Comparison of ENCODE assay signal across 1 cellular context in genomic region chr12:50764116-50764860, GRCh38.
A peak's percentile ranks its signal among the peaks of the same experiment; 100 is the strongest.
TF ChIP-seq lines count a peak whose summit lies in the region.

No MANE protein-coding gene starts in this region.

TF ChIP-seq in HepG2, 621 proteins besides CTCF, POLR2A, EP300 and RAD21 (continued from another document and continues in another):
- TF ChIP-seq MATR3 (CRISPR knock-in tag; IDR thresholded peaks at IDR 0.05) (no peak), HNF4A (CRISPR knock-in tag; IDR thresholded peaks at IDR 0.05) (no peak), NFATC3 (CRISPR knock-in tag; IDR thresholded peaks at IDR 0.05) (no peak), POGZ (CRISPR knock-in tag; IDR thresholded peaks at IDR 0.05) (no peak; the same call in 1 of the 2 replicates), TOE1 (CRISPR knock-in tag; IDR thresholded peaks at IDR 0.05) (no peak), ZNF10 (CRISPR knock-in tag; IDR thresholded peaks at IDR 0.05; ENCODE audit: borderline replicate concordance, low read depth) (no peak), HOXA7 (CRISPR knock-in tag; IDR thresholded peaks at IDR 0.05) (no peak; the same call in 1 of the 2 replicates), DRAP1 (CRISPR knock-in tag; IDR thresholded peaks at IDR 0.05) (no peak), DMAP1 (CRISPR knock-in tag; IDR thresholded peaks at IDR 0.05) (peak; percentile 47), PBX2 (CRISPR knock-in tag; IDR thresholded peaks at IDR 0.05) (no peak), CSRNP2 (CRISPR knock-in tag; conservative IDR thresholded peaks at IDR 0.05; ENCODE audit: low read depth) (no peak), ZNF724P (CRISPR knock-in tag; IDR thresholded peaks at IDR 0.05; ENCODE audit: borderline replicate concordance) (no peak), HOXA5 (CRISPR knock-in tag; IDR thresholded peaks at IDR 0.05) (0 out of 2 replicates have a peak, but pooled peaks have one; percentile 58), CHD4 (IDR thresholded peaks at IDR 0.05; ENCODE audit: borderline replicate concordance, low read length) (no peak), BCLAF1 (IDR thresholded peaks at IDR 0.05) (no peak), ARID5B (CRISPR knock-in tag; IDR thresholded peaks at IDR 0.05) (no peak), NR0B2 (CRISPR knock-in tag; IDR thresholded peaks at IDR 0.05) (no peak), HOXA3 (CRISPR knock-in tag; IDR thresholded peaks at IDR 0.05) (peak; percentile 79), ETV6 (CRISPR knock-in tag; conservative IDR thresholded peaks at IDR 0.05) (no peak), EEA1 (CRISPR knock-in tag; IDR thresholded peaks at IDR 0.05; ENCODE audit: borderline replicate concordance) (no peak), KAT2B (IDR thresholded peaks at IDR 0.05; ENCODE audit: borderline replicate concordance, low read depth, low read length) (no peak), SRSF9 (IDR thresholded peaks at IDR 0.05; ENCODE audit: borderline replicate concordance, insufficient read depth, low read depth, low read length, poor library complexity, severe bottlenecking) (no peak), TBP (CRISPR knock-in tag; IDR thresholded peaks at IDR 0.05) (no peak), ZNF446 (CRISPR knock-in tag; IDR thresholded peaks at IDR 0.05) (0 out of 2 replicates have a peak, but pooled peaks have one; percentile 67), NRL (CRISPR knock-in tag; IDR thresholded peaks at IDR 0.05; ENCODE audit: borderline replicate concordance) (peak; percentile 43; the same call in 1 of the 2 replicates), PAWR (CRISPR knock-in tag; IDR thresholded peaks at IDR 0.05; ENCODE audit: borderline replicate concordance) (no peak), ESRRA (CRISPR knock-in tag; IDR thresholded peaks at IDR 0.05; ENCODE audit: low read depth) (no peak), SMAD3 (CRISPR knock-in tag; IDR thresholded peaks at IDR 0.05) (no peak), SRF (IDR thresholded peaks at IDR 0.05; ENCODE audit: low read depth, low read length) (no peak), ZNF607 (CRISPR knock-in tag; IDR thresholded peaks at IDR 0.05; ENCODE audit: borderline replicate concordance) (no peak; the same call in 1 of the 2 replicates), ZNF333 (CRISPR knock-in tag; IDR thresholded peaks at IDR 0.05; ENCODE audit: borderline replicate concordance) (no peak), ZNF432 (CRISPR knock-in tag; IDR thresholded peaks at IDR 0.05; ENCODE audit: borderline replicate concordance) (no peak), ZKSCAN1 (IDR thresholded peaks at IDR 0.05; ENCODE audit: low read length) (no peak), ZNF616 (CRISPR knock-in tag; IDR thresholded peaks at IDR 0.05; ENCODE audit: low read depth) (no peak), TAF1 (CRISPR knock-in tag; IDR thresholded peaks at IDR 0.05) (peak; percentile 65), ZNF235 (CRISPR knock-in tag; IDR thresholded peaks at IDR 0.05; ENCODE audit: borderline replicate concordance) (no peak), SMARCE1 (IDR thresholded peaks at IDR 0.05; ENCODE audit: borderline replicate concordance) (no peak), KLF11 (CRISPR knock-in tag; IDR thresholded peaks at IDR 0.05) (no peak; the same call in 1 of the 2 replicates), ZBTB8A (CRISPR knock-in tag; IDR thresholded peaks at IDR 0.05; ENCODE audit: borderline replicate concordance, low read depth) (no peak), SATB2 (CRISPR knock-in tag; IDR thresholded peaks at IDR 0.05) (0 out of 2 replicates have a peak, but pooled peaks have one; percentile 61), ZNF770 (CRISPR knock-in tag; IDR thresholded peaks at IDR 0.05) (no peak), ONECUT2 (CRISPR knock-in tag; IDR thresholded peaks at IDR 0.05) (no peak), HHEX (CRISPR knock-in tag; IDR thresholded peaks at IDR 0.05) (no peak), KDM2A (CRISPR knock-in tag; IDR thresholded peaks at IDR 0.05; ENCODE audit: borderline replicate concordance, low read depth) (0 out of 2 replicates have a peak, but pooled peaks have one; percentile 55), ZNF780A (CRISPR knock-in tag; IDR thresholded peaks at IDR 0.05) (peak; percentile 76; the same call in 1 of the 2 replicates)
- TF ChIP-seq, protein P1, sequence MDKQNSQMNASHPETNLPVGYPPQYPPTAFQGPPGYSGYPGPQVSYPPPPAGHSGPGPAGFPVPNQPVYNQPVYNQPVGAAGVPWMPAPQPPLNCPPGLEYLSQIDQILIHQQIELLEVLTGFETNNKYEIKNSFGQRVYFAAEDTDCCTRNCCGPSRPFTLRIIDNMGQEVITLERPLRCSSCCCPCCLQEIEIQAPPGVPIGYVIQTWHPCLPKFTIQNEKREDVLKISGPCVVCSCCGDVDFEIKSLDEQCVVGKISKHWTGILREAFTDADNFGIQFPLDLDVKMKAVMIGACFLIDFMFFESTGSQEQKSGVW (CRISPR knock-in tag; IDR thresholded peaks at IDR 0.05; ENCODE audit: borderline replicate concordance), result no peak
- TF ChIP-seq, protein P2, sequence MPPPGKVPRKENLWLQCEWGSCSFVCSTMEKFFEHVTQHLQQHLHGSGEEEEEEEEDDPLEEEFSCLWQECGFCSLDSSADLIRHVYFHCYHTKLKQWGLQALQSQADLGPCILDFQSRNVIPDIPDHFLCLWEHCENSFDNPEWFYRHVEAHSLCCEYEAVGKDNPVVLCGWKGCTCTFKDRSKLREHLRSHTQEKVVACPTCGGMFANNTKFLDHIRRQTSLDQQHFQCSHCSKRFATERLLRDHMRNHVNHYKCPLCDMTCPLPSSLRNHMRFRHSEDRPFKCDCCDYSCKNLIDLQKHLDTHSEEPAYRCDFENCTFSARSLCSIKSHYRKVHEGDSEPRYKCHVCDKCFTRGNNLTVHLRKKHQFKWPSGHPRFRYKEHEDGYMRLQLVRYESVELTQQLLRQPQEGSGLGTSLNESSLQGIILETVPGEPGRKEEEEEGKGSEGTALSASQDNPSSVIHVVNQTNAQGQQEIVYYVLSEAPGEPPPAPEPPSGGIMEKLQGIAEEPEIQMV (CRISPR knock-in tag; IDR thresholded peaks at IDR 0.05; ENCODE audit: low read depth), result no peak
- TF ChIP-seq, protein P3, sequence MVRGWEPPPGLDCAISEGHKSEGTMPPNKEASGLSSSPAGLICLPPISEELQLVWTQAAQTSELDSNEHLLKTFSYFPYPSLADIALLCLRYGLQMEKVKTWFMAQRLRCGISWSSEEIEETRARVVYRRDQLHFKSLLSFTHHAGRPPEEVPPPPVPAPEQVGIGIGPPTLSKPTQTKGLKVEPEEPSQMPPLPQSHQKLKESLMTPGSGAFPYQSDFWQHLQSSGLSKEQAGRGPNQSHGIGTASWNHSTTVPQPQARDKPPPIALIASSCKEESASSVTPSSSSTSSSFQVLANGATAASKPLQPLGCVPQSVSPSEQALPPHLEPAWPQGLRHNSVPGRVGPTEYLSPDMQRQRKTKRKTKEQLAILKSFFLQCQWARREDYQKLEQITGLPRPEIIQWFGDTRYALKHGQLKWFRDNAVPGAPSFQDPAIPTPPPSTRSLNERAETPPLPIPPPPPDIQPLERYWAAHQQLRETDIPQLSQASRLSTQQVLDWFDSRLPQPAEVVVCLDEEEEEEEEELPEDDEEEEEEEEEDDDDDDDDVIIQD (CRISPR knock-in tag; IDR thresholded peaks at IDR 0.05; ENCODE audit: low read depth), result no peak
- TF ChIP-seq, protein P4, sequence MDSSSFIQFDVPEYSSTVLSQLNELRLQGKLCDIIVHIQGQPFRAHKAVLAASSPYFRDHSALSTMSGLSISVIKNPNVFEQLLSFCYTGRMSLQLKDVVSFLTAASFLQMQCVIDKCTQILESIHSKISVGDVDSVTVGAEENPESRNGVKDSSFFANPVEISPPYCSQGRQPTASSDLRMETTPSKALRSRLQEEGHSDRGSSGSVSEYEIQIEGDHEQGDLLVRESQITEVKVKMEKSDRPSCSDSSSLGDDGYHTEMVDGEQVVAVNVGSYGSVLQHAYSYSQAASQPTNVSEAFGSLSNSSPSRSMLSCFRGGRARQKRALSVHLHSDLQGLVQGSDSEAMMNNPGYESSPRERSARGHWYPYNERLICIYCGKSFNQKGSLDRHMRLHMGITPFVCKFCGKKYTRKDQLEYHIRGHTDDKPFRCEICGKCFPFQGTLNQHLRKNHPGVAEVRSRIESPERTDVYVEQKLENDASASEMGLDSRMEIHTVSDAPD (CRISPR knock-in tag; IDR thresholded peaks at IDR 0.05), result 0 out of 2 replicates have a peak, but pooled peaks have one; percentile 51
